Comparison of ENCODE assay signal across 8 cellular contexts in the genomic region with DNA sequence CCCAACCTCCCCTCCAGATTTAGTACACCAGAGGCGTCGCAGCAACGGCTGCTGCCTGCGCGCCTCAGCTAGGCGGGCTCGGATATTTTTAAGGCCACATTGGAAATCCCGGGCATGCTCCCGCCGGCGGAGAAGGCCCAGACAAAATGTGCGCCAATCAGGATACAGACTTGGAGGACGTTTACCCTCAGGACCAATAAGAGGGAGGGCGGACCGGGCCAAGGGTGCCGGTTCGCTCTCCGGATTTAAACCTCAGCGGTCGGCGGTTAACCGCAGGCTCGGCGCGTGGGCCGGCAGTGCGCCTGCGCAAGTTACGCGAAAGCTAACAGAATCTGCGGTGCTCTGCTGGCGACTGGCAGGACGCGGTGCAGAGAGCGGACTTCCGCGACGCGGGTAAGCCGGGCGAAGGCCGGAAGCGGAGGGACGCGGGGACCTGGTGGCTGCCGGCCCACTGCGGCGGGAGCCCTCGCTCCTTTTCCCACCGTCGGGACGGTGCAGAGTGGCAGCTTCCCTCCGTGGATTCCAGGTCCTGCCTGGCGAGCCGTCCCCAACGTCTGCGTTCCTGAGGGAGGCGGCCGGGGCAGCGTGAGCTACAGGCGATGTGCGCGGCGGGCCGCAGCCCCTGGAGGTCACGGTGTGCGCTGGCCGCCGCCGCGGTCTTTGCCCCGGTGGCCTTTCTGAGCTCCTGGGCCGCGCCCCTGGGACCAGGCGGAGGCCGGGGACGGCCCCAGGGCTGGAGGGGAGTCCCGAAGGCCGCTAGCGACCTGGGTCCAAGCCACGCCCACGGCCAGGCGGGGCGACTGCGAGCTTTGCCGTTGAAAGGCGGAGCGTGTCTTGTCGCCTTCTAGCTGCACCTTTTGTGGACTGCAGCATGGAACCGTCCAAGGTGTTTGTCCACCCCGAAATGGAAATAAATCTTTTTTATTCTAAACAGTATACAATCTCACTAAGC. TPM values are rescaled to one million over a fixed set of nuclear protein-coding genes. Genes with fewer than 3 reads are reported as not detected.
DNase-seq lines count a peak whose midpoint lies in the region; ATAC-seq and TF ChIP-seq lines count a peak whose summit lies in the region.

A gene with protein sequence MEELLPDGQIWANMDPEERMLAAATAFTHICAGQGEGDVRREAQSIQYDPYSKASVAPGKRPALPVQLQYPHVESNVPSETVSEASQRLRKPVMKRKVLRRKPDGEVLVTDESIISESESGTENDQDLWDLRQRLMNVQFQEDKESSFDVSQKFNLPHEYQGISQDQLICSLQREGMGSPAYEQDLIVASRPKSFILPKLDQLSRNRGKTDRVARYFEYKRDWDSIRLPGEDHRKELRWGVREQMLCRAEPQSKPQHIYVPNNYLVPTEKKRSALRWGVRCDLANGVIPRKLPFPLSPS (plus strand): TSS at position 296 of the 952 bp plus-strand sequence. CDS start 11,701 bp downstream, outside the sequence.

- TF ChIP-seq EP300 in gastroesophageal sphincter (IDR thresholded peaks at IDR 0.05), result no peak

- H3K27me3 ChIP-seq in HAP-1 (ENCODE audit: low read depth) (no peaks in the 10 kb centered on the region), MG63 (no peaks in the 10 kb centered on the region), SJSA1 (replicated peaks) (no peaks in the 10 kb centered on the region), gastroesophageal sphincter (no peaks in the 10 kb centered on the region)

- peaks cover 7% of the 10 kb centered on the region for H3K4me1 ChIP-seq in HAP-1
- peaks cover 32% of the 10 kb centered on the region for H3K4me1 ChIP-seq in SJSA1 (replicated peaks)
- peaks cover 0 to 37% (median 0%) of the 10 kb centered on the region in 3 donors for H3K4me1 ChIP-seq in gastroesophageal sphincter

- in situ Hi-C loops in HAP-1 (cut with MboI; ENCODE audit: low sequenced_read_pairs), result loop anchor here (25.0 kb wide), 1 partner anchor 925 kb away; a partner anchor contains a TSS

- peaks cover 47% of the 10 kb centered on the region for H3K4me1 Mint-ChIP-seq in activated naive CD4-positive, alpha-beta T cell treated with anti-CD3 and anti-CD28 coated beads, Interleukin-2, amount 10 ng/mL, durations not matched to agents 7 days and 5 days

- H3K27ac ChIP-seq in SJSA1 (peak within 1 kb of the TSS; percentile 93), gastroesophageal sphincter (peak within 1 kb of the TSS; percentile 68 to 99 (median 96))

- TF ChIP-seq CTCF in gastroesophageal sphincter (IDR thresholded peaks at IDR 0.05), result peak in 3 of 4 experiments; percentile 9 to 69 (median 27)

- CTCF ChIA-PET in activated naive CD4-positive, alpha-beta T cell treated with anti-CD3 and anti-CD28 coated beads, Interleukin-2, amount 10 ng/mL, durations not matched to agents 7 days and 5 days (lab: Charles Lee), result interaction anchor here (0.7 to 1.6 kb wide), 5 partner anchors 9 to 374 kb away, joined by 3 to 8 read pairs (median 3); no protein-coding TSS in a partner anchor

- peak; percentile 48 to 50 for TF ChIP-seq POLR2A in gastroesophageal sphincter (IDR thresholded peaks at IDR 0.05)

- peaks cover 22% of the 10 kb centered on the region for H3K36me3 Mint-ChIP-seq in activated naive CD4-positive, alpha-beta T cell treated with anti-CD3 and anti-CD28 coated beads, Interleukin-2, amount 10 ng/mL, durations not matched to agents 7 days and 5 days

- peak within 1 kb of the TSS; percentile 91 for H3K4me3 Mint-ChIP-seq in activated naive CD4-positive, alpha-beta T cell treated with anti-CD3 and anti-CD28 coated beads, Interleukin-2, amount 10 ng/mL, durations not matched to agents 7 days and 5 days

- H3K9me3 ChIP-seq in HAP-1 (0 out of 2 replicates have a peak, but pooled peaks cover 2% of the 10 kb centered on the region), MG63 (no peaks in the 10 kb centered on the region), SJSA1 (replicated peaks) (no peaks in the 10 kb centered on the region), gastroesophageal sphincter (no peaks in the 10 kb centered on the region)

- H3K27ac Mint-ChIP-seq in activated naive CD4-positive, alpha-beta T cell treated with anti-CD3 and anti-CD28 coated beads, Interleukin-2, amount 10 ng/mL, durations not matched to agents 7 days and 5 days, result peak within 1 kb of the TSS; percentile 98

- no peaks in the 10 kb centered on the region for H3K9me3 Mint-ChIP-seq in activated naive CD4-positive, alpha-beta T cell treated with anti-CD3 and anti-CD28 coated beads, Interleukin-2, amount 10 ng/mL, durations not matched to agents 7 days and 5 days

- WGBS in gastroesophageal sphincter (ENCODE audit: low coverage in 1 of 2), 2 donors, result 0% methylated on average over 1 to 7 of the region's 91 CpGs

- ATAC-seq in gastroesophageal sphincter, result peak; percentile 98

- H3K27me3 Mint-ChIP-seq in activated naive CD4-positive, alpha-beta T cell treated with anti-CD3 and anti-CD28 coated beads, Interleukin-2, amount 10 ng/mL, durations not matched to agents 7 days and 5 days, result peaks cover 12% of the 10 kb centered on the region

- peak within 1 kb of the TSS; percentile 53 for H3K4me3 ChIP-seq in HAP-1
- peak within 1 kb of the TSS; percentile 95 for H3K4me3 ChIP-seq in MG63
- peak within 1 kb of the TSS; percentile 87 for H3K4me3 ChIP-seq in SJSA1
- H3K4me3 ChIP-seq in gastroesophageal sphincter, result peak within 1 kb of the TSS; percentile 43 to 94

- DNase-seq in GM03348 (ENCODE audit: low spot score), result peak; percentile 98
- peak; percentile 84 to 91 for DNase-seq in HAP-1 (ENCODE audit: low spot score in 2 of 2)
- DNase-seq in MG63, result peak; percentile 98
- DNase-seq in SJSA1 (ENCODE audit: low read depth in 1 of 2, low spot score in 2 of 2), result peak; percentile 90 to 92
- DNase-seq in activated naive CD4-positive, alpha-beta T cell treated with anti-CD3 and anti-CD28 coated beads, Interleukin-2, amount 10 ng/mL, durations not matched to agents 7 days and 5 days, result peak; percentile 96
- DNase-seq in non-pigmented ciliary epithelial cell (ENCODE audit: low read depth), result peak; percentile 85
- DNase-seq in superior temporal gyrus (ENCODE audit: extremely low spot score), result peak; percentile 94

- peaks cover 4% of the 10 kb centered on the region for H3K36me3 ChIP-seq in HAP-1 (replicated peaks)
- peaks cover 12% of the 10 kb centered on the region for H3K36me3 ChIP-seq in MG63
- peaks cover 12% of the 10 kb centered on the region for H3K36me3 ChIP-seq in SJSA1
- H3K36me3 ChIP-seq in gastroesophageal sphincter, result peaks cover 0 to 7% of the 10 kb centered on the region in 2 donors

RNA-seq across cellular contexts. Expression of the gene that starts here (rescaled TPM):
- 10.9 and 15.1 TPM in 2 replicates for total RNA-seq in MG63 (2014; rRNA removed; shearing (Covaris generic); ENCODE audit: low replicate concordance)
- 13.1 and 15.4 TPM in 2 replicates for total RNA-seq in SJSA1 (2014; rRNA removed; shearing (Covaris generic))
- 1 to 10 TPM; 4.2 to 9.8 (median 6.4) TPM for total RNA-seq in gastroesophageal sphincter

Comparison
In these comparisons a context has a peak if more than half of its experiments do, and no peak if none do; other contexts are left out.
1. Peak in every context shown above with its lines: DNase-seq, ATAC-seq, H3K4me3 ChIP-seq and H3K27ac ChIP-seq.